30 cellular contexts compared by ENCODE assay signal in the genomic region with DNA sequence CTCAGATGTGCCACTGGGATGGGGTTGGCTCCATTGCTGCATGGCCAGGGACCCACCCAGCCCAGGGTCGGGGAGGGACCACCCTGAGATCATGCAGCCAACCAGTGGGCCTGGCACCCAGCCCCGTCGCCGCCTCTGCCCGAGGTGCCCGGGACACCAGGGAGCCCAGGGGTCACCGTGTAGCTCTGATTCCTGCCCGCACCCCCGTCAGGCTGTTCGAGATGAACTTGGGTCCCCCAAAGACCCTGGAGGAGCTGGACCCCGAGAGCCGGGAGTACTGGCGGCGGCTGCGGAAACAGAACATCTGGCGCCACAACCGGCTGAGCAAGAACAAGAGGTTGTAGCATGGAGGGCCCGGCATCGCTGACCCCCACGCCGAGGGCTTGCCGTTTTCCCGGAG. TPM values are rescaled to one million over a fixed set of nuclear protein-coding genes. Genes with fewer than 3 reads are reported as not detected.
"Had no signal": no experiment of that assay in that cellular context is flagged by ENCODE, and none has a peak within 500 bp of the region (broad histone marks: within the 10 kb centered on the region; RNA-seq: fewer than 3 reads in every experiment).

No MANE protein-coding gene starts in this region.

- H3K27ac Mint-ChIP-seq: WTC11 had no signal

- DNase-seq: activated CD4-positive, alpha-beta T cell treated with anti-CD3 and anti-CD28 coated beads, Interleukin-2, amount 50 U/mL, for 48 hours; activated T-cell treated with anti-CD3 and anti-CD28 coated beads, Interleukin-2, amount 50 U/mL, for 24 hours; amniotic stem cell; colonic mucosa; dorsolateral prefrontal cortex; effector memory CD8-positive, alpha-beta T cell; foreskin melanocyte; immature natural killer cell; kidney glomerular epithelial cell; left ventricle myocardium inferior; midbrain; occipital lobe; posterior cingulate gyrus; stimulated activated CD4-positive, alpha-beta T cell treated with anti-CD3 and anti-CD28 coated beads, Interleukin-15, amount 100 ng/mL, for 24 hours; stimulated activated naive B cell treated with anti-CD40 and anti-IgM and Interleukin-4, amounts not matched to agents 10 μg/mL and 1 μg/mL and 100 μg/mL, for 72 hours; T-helper 9 cell had no signal

- H3K9me3 Mint-ChIP-seq: activated naive CD4-positive, alpha-beta T cell treated with anti-CD3 and anti-CD28 coated beads, Interleukin-2, amount 50 U/mL, for 24 hours; activated T-cell treated with anti-CD3 and anti-CD28 coated beads, Interleukin-2, amount 50 U/mL, for 24 hours; activated T-helper 2 cell treated with anti-CD3 and anti-CD28 coated beads, Interferon-gamma antibody, Interleukin-2, Interleukin-4, amounts not matched to agents 10 μg/mL and 5 μg/mL and 100 μg/mL, durations not matched to agents 14 hours and 24 hours and 36 hours; stimulated activated naive B cell treated with anti-CD40 and anti-IgM and Interleukin-4, amounts not matched to agents 10 μg/mL and 1 μg/mL and 100 μg/mL, for 72 hours; WTC11 had no signal

- ATAC-seq: effector memory CD8-positive, alpha-beta T cell; esophagus mucosa; SK-N-SH treated with all-trans-retinoic acid at 6 μM for 48 hours; stimulated activated naive B cell treated with anti-CD40 and anti-IgM and Interleukin-4, amounts not matched to agents 10 μg/mL and 1 μg/mL and 100 μg/mL, for 72 hours; WTC11 had no signal

- H3K4me3 Mint-ChIP-seq: activated naive CD4-positive, alpha-beta T cell treated with anti-CD3 and anti-CD28 coated beads, Interleukin-2, amount 50 U/mL, for 24 hours; immature natural killer cell; stimulated activated naive B cell treated with anti-CD40 and anti-IgM and Interleukin-4, amounts not matched to agents 10 μg/mL and 1 μg/mL and 100 μg/mL, for 72 hours; WTC11 had no signal

- H3K27me3 Mint-ChIP-seq: activated naive CD4-positive, alpha-beta T cell treated with anti-CD3 and anti-CD28 coated beads, Interleukin-2, amount 50 U/mL, for 24 hours; effector memory CD8-positive, alpha-beta T cell; stimulated activated naive B cell treated with anti-CD40 and anti-IgM and Interleukin-4, amounts not matched to agents 10 μg/mL and 1 μg/mL and 100 μg/mL, for 72 hours had no signal

RNA-seq across cellular contexts. Expression of gene RAX2, which starts 5.0 kb away (rescaled TPM):
- total RNA-seq: activated T-helper 2 cell treated with anti-CD3 and anti-CD28 coated beads, Interferon-gamma antibody, Interleukin-2, Interleukin-4, amounts not matched to agents 10 μg/mL and 5 μg/mL and 100 μg/mL, durations not matched to agents 14 hours and 24 hours and 36 hours; colonic mucosa; endothelial cell of umbilical vein; esophagus mucosa; hepatocyte; left ventricle myocardium inferior; lung microvascular endothelial cell; myocyte; occipital lobe; renal cortical epithelial cell; sigmoid colon; smooth muscle cell; thoracic aorta; upper lobe of left lung had no signal

RNA-seq across cellular contexts. Expression of gene MATK, which starts 19.1 kb away (rescaled TPM):
- total RNA-seq: endothelial cell of umbilical vein, hepatocyte, myocyte, smooth muscle cell had no signal

RNA-seq across cellular contexts. Expression of gene TJP3, which starts 58.9 kb away (rescaled TPM):
- total RNA-seq: endothelial cell of umbilical vein, left ventricle myocardium inferior, lung microvascular endothelial cell, myocyte, occipital lobe had no signal
